1 cellular context compared by ENCODE assay signal in genomic region chr3:39809181-39809994, GRCh38.
TF ChIP-seq lines count a peak whose summit lies in the region.

MYRIP (plus strand) TSS chr3:39809609; CDS start chr3:39900817, 91,208 bp downstream.

TF ChIP-seq in HepG2, 621 proteins besides CTCF, POLR2A, EP300 and RAD21 (continued from another document):
- TF ChIP-seq ATF2 (CRISPR knock-in tag; IDR thresholded peaks at IDR 0.05), result no peak
- TF ChIP-seq RELA (CRISPR knock-in tag; IDR thresholded peaks at IDR 0.05), result no peak
TF ChIP-seq in HepG2: peak in this region for 70.
